ENCODE assay signal across 16 cellular contexts in the genomic region with DNA sequence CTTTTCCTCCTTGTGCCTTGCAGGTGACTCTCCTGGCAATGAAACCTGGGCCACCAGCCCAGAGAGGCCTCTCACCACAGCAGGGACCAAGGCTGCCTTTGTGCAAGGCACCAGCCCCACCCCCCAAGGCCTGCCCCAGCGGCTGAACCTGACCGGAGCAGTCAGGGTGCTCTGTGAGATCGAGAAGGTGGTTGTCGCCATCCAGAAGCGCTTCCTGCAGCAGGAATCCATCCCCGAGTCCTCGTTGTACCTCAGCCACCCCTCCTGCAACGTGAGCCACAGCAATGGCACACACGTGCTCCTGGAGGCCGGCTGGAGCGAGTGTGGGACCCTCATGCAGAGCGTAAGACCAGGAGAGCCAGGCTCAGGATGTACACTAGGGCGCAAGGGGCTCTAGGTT. TPM values are rescaled to one million over a fixed set of nuclear protein-coding genes. Genes with fewer than 3 reads are reported as not detected.
"Had no signal": no experiment of that assay in that cellular context is flagged by ENCODE, and none has a peak within 500 bp of the region (broad histone marks: within the 10 kb centered on the region; RNA-seq: fewer than 3 reads in every experiment).

No MANE protein-coding gene starts in this region.

- H3K27me3 ChIP-seq: vagina had no signal

- DNase-seq: activated B cell treated with CpG ODN at 0.5 μM for 24 hours; activated CD4-positive, alpha-beta T cell treated with anti-CD3 and anti-CD28 coated beads, Interleukin-2, amount 10 ng/mL, durations not matched to agents 24 days and 14 days; activated naive CD8-positive, alpha-beta T cell treated with anti-CD3 and anti-CD28 coated beads for 36 hours; brain microvascular endothelial cell; islet precursor cell; left ventricle myocardium inferior; naive thymus-derived CD4-positive, alpha-beta T cell; stimulated activated CD4-positive, alpha-beta T cell treated with anti-CD3 and anti-CD28 coated beads, Interleukin-2, amount 100 ng/mL, for 48 hours; tibial artery had no signal

- H3K36me3 ChIP-seq: brain microvascular endothelial cell, esophagus muscularis mucosa, left ventricle myocardium inferior, neutrophil, tibial artery, vagina had no signal

- ATAC-seq: naive thymus-derived CD4-positive, alpha-beta T cell; stimulated activated memory B cell treated with anti-CD40 and anti-IgM and Interleukin-4, amounts not matched to agents 10 μg/mL and 1 μg/mL and 100 μg/mL, for 72 hours had no signal

- H3K27ac ChIP-seq: brain microvascular endothelial cell, coronary artery, esophagus muscularis mucosa, left ventricle myocardium inferior, neutrophil, tibial artery, vagina had no signal

- H3K4me1 ChIP-seq: esophagus muscularis mucosa, left ventricle myocardium inferior had no signal

- H3K9me3 ChIP-seq: esophagus muscularis mucosa, left ventricle myocardium inferior, neutrophil, tibial artery, vagina had no signal

- H3K4me3 ChIP-seq: coronary artery, esophagus muscularis mucosa, left ventricle myocardium inferior, tibial artery, vagina had no signal

RNA-seq across cellular contexts. Expression of gene UMODL1, which starts 51.7 kb away (rescaled TPM):
- total RNA-seq: activated CD4-positive, alpha-beta T cell treated with anti-CD3 and anti-CD28 coated beads, Interleukin-2, amount 10 ng/mL, durations not matched to agents 24 days and 14 days; activated naive CD8-positive, alpha-beta T cell treated with anti-CD3 and anti-CD28 coated beads for 36 hours; activated T-helper 1 cell treated with anti-CD3 and anti-CD28 coated beads, Interleukin-12 subunit alpha, Interleukin-12 subunit beta, Interleukin-2, Interleukin-4 antibody, amounts not matched to agents 30 ng/mL and 10 ng/mL and 1 ng/mL, durations not matched to agents 14 hours and 24 hours and 36 hours; renal cortical epithelial cell; vagina had no signal
